ENCODE assay signal across 1 cellular context in genomic region chr19:49869484-49870308, GRCh38.
A peak's percentile ranks its signal among the peaks of the same experiment; 100 is the strongest.
TF ChIP-seq lines count a peak whose summit lies in the region.

No MANE protein-coding gene starts in this region.

TF ChIP-seq in HepG2, 621 proteins besides CTCF, POLR2A, EP300 and RAD21 (continued from another document and continues in another):
- TF ChIP-seq ELK4 (CRISPR knock-in tag; IDR thresholded peaks at IDR 0.05; ENCODE audit: borderline replicate concordance) (no peak), RFX5 (IDR thresholded peaks at IDR 0.05; ENCODE audit: low read depth, low read length) (peak; percentile 99), TAF15 (IDR thresholded peaks at IDR 0.05; ENCODE audit: low read depth, low read length, poor library complexity, severe bottlenecking) (no peak), NCOR1 (IDR thresholded peaks at IDR 0.05; ENCODE audit: borderline replicate concordance, low read length) (no peak), NFE2L2 (IDR thresholded peaks at IDR 0.05; ENCODE audit: low read length) (no peak), ZNF7 (CRISPR knock-in tag; IDR thresholded peaks at IDR 0.05) (no peak), ZNF766 (CRISPR knock-in tag; IDR thresholded peaks at IDR 0.05; ENCODE audit: borderline replicate concordance) (no peak), ZFP82 (CRISPR knock-in tag; IDR thresholded peaks at IDR 0.05; ENCODE audit: borderline replicate concordance) (0 out of 2 replicates have a peak, but pooled peaks have one; percentile 41), MLX (CRISPR knock-in tag; IDR thresholded peaks at IDR 0.05) (no peak), ZNF773 (CRISPR knock-in tag; IDR thresholded peaks at IDR 0.05; ENCODE audit: borderline replicate concordance) (peak; percentile 74; the same call in 1 of the 2 replicates), REL (CRISPR knock-in tag; conservative IDR thresholded peaks at IDR 0.05) (no peak), XBP1 (CRISPR knock-in tag; IDR thresholded peaks at IDR 0.05) (no peak), ZKSCAN8 (CRISPR knock-in tag; IDR thresholded peaks at IDR 0.05; ENCODE audit: borderline replicate concordance) (no peak), ZNF614 (CRISPR knock-in tag; IDR thresholded peaks at IDR 0.05; ENCODE audit: borderline replicate concordance) (no peak; the same call in 1 of the 2 replicates), ZNF430 (CRISPR knock-in tag; IDR thresholded peaks at IDR 0.05) (peak; percentile 69; the same call in 1 of the 2 replicates), HOXA3 (CRISPR knock-in tag; IDR thresholded peaks at IDR 0.05) (peak; percentile 14), E2F1 (CRISPR knock-in tag; IDR thresholded peaks at IDR 0.05) (no peak), SP1 (IDR thresholded peaks at IDR 0.05) (no peak), SP1 (CRISPR knock-in tag; IDR thresholded peaks at IDR 0.05) (peak; percentile 51), BORCS8-MEF2B (CRISPR knock-in tag; IDR thresholded peaks at IDR 0.05) (0 out of 2 replicates have a peak, but pooled peaks have one; percentile 7), PRDM4 (CRISPR knock-in tag; IDR thresholded peaks at IDR 0.05; ENCODE audit: borderline replicate concordance) (no peak), POLR2AphosphoS5 (IDR thresholded peaks at IDR 0.05; ENCODE audit: low read depth, low read length) (peak; percentile 61), HDAC2 (CRISPR knock-in tag; IDR thresholded peaks at IDR 0.05) (peak; percentile 42; the same call in 1 of the 2 replicates), ZNF543 (CRISPR knock-in tag; IDR thresholded peaks at IDR 0.05) (no peak), RBAK (CRISPR knock-in tag; IDR thresholded peaks at IDR 0.05) (no peak), FOXJ3 (CRISPR knock-in tag; IDR thresholded peaks at IDR 0.05; ENCODE audit: borderline replicate concordance) (no peak), NR3C1 (CRISPR knock-in tag; IDR thresholded peaks at IDR 0.05) (no peak), NR1H2 (CRISPR knock-in tag; IDR thresholded peaks at IDR 0.05; ENCODE audit: borderline replicate concordance, low read depth) (0 out of 2 replicates have a peak, but pooled peaks have one; percentile 47), AHR (CRISPR knock-in tag; IDR thresholded peaks at IDR 0.05) (no peak), USF2 (IDR thresholded peaks at IDR 0.05; ENCODE audit: low read depth, low read length) (no peak), USF2 (CRISPR knock-in tag; IDR thresholded peaks at IDR 0.05; ENCODE audit: borderline replicate concordance) (no peak; the same call in 1 of the 2 replicates), FOXA3 (CRISPR knock-in tag; IDR thresholded peaks at IDR 0.05) (no peak), SUZ12 (IDR thresholded peaks at IDR 0.05; ENCODE audit: low read depth, low read length) (no peak), ZNF660 (CRISPR knock-in tag; IDR thresholded peaks at IDR 0.05; ENCODE audit: borderline replicate concordance, low read depth) (0 out of 2 replicates have a peak, but pooled peaks have one; percentile 31), AKAP8 (CRISPR knock-in tag; IDR thresholded peaks at IDR 0.05) (peak; percentile 93), ZNF839 (CRISPR knock-in tag; IDR thresholded peaks at IDR 0.05; ENCODE audit: borderline replicate concordance) (no peak), HBP1 (CRISPR knock-in tag; IDR thresholded peaks at IDR 0.05; ENCODE audit: low read depth) (no peak), ZNF205 (CRISPR knock-in tag; IDR thresholded peaks at IDR 0.05) (no peak), ZBED4 (CRISPR knock-in tag; IDR thresholded peaks at IDR 0.05; ENCODE audit: borderline replicate concordance) (no peak), ATAD3A (CRISPR knock-in tag; IDR thresholded peaks at IDR 0.05) (no peak), ZNF235 (CRISPR knock-in tag; IDR thresholded peaks at IDR 0.05; ENCODE audit: borderline replicate concordance) (0 out of 2 replicates have a peak, but pooled peaks have one; percentile 41), TIGD3 (CRISPR knock-in tag; IDR thresholded peaks at IDR 0.05; ENCODE audit: borderline replicate concordance) (no peak), ZBTB34 (CRISPR knock-in tag; IDR thresholded peaks at IDR 0.05) (no peak), HOMEZ (CRISPR knock-in tag; IDR thresholded peaks at IDR 0.05; ENCODE audit: low read depth) (no peak), NFKBIZ (CRISPR knock-in tag; IDR thresholded peaks at IDR 0.05) (no peak; the same call in 1 of the 2 replicates), ERF (CRISPR knock-in tag; IDR thresholded peaks at IDR 0.05) (peak; percentile 20; the same call in 1 of the 2 replicates), ELF3 (CRISPR knock-in tag; IDR thresholded peaks at IDR 0.05) (peak; percentile 51; the same call in 1 of the 2 replicates), ZNF883 (CRISPR knock-in tag; IDR thresholded peaks at IDR 0.05; ENCODE audit: not compliant biosample characterization) (no peak)
